ENCODE assay signal across 1 cellular context in genomic region chr10:103776878-103777591, GRCh38.
TF ChIP-seq lines count a peak whose summit lies in the region.

No MANE protein-coding gene starts in this region.

TF ChIP-seq in GM12878, 131 proteins besides CTCF, POLR2A, EP300 and RAD21 (continued from another document and continues in another):
- no peak for TF ChIP-seq CUX1 (IDR thresholded peaks at IDR 0.05; ENCODE audit: insufficient replicate concordance, low read depth, low read length)
- TF ChIP-seq RFX5 (IDR thresholded peaks at IDR 0.05; ENCODE audit: low read depth, low read length), result no peak
- TF ChIP-seq TCF3 (IDR thresholded peaks at IDR 0.05; ENCODE audit: borderline replicate concordance, insufficient read depth, low read depth, low read length), result no peak
- peak; percentile 42; the same call in 1 of the 2 replicates for TF ChIP-seq NBN (IDR thresholded peaks at IDR 0.05)
- TF ChIP-seq BHLHE40 (IDR thresholded peaks at IDR 0.05; ENCODE audit: borderline replicate concordance in 1 of 2, low read depth in 2 of 2, low read length in 1 of 2), result no peak; a peak in 1 of 4 replicates
- no peak for TF ChIP-seq SMAD5 (IDR thresholded peaks at IDR 0.05; ENCODE audit: low read depth)
- peak; percentile 91; the same call in 1 of the 2 replicates for TF ChIP-seq DPF2 (IDR thresholded peaks at IDR 0.05)
- no peak; the same call in 1 of the 2 replicates for TF ChIP-seq JUNB (IDR thresholded peaks at IDR 0.05)
- no peak for TF ChIP-seq CBFB (IDR thresholded peaks at IDR 0.05; ENCODE audit: low read depth)
- no peak for TF ChIP-seq CBX3 (IDR thresholded peaks at IDR 0.05; ENCODE audit: borderline replicate concordance, low read depth)
- TF ChIP-seq NKRF (conservative IDR thresholded peaks at IDR 0.05), result no peak
- no peak for TF ChIP-seq SUPT20H (IDR thresholded peaks at IDR 0.05; ENCODE audit: borderline replicate concordance, control insufficient read depth, low read depth, low read length)
- TF ChIP-seq EGR1 (IDR thresholded peaks at IDR 0.05; ENCODE audit: borderline replicate concordance in 1 of 2, low read depth in 2 of 2, low read length in 2 of 2), result peak in 1 of 2 experiments; percentile 86; a peak in 2 of 3 replicates
- TF ChIP-seq PAX5 (IDR thresholded peaks at IDR 0.05; ENCODE audit: borderline replicate concordance, low read depth, low read length), result no peak
- no peak for TF ChIP-seq ZBTB11 (CRISPR knock-in tag; IDR thresholded peaks at IDR 0.05)
- TF ChIP-seq BCLAF1 (IDR thresholded peaks at IDR 0.05), result no peak
- peak; percentile 91 for TF ChIP-seq IKZF1 (conservative IDR thresholded peaks at IDR 0.05)
- TF ChIP-seq E2F8 (IDR thresholded peaks at IDR 0.05; ENCODE audit: low read depth, partially characterized antibody), result no peak
- TF ChIP-seq TAF1 (IDR thresholded peaks at IDR 0.05; ENCODE audit: borderline replicate concordance, low read depth, low read length), result no peak
- no peak for TF ChIP-seq MLLT1 (IDR thresholded peaks at IDR 0.05)
- no peak for TF ChIP-seq SUZ12 (IDR thresholded peaks at IDR 0.05; ENCODE audit: unreplicated experiment)
- TF ChIP-seq ZNF622 (IDR thresholded peaks at IDR 0.05), result no peak
- no peak for TF ChIP-seq ESRRA (IDR thresholded peaks at IDR 0.05; ENCODE audit: low read length)
- TF ChIP-seq STAT1 (conservative IDR thresholded peaks at IDR 0.05), result no peak
- TF ChIP-seq FOXK2 (IDR thresholded peaks at IDR 0.05), result no peak
- TF ChIP-seq CREB1 (IDR thresholded peaks at IDR 0.05; ENCODE audit: low read depth), result no peak
- no peak for TF ChIP-seq BACH1 (IDR thresholded peaks at IDR 0.05; ENCODE audit: borderline replicate concordance)
- no peak for TF ChIP-seq BMI1 (IDR thresholded peaks at IDR 0.05; ENCODE audit: borderline replicate concordance)
- TF ChIP-seq SMAD1 (IDR thresholded peaks at IDR 0.05; ENCODE audit: low read depth, partially characterized antibody), result no peak
- no peak for TF ChIP-seq NFYA (IDR thresholded peaks at IDR 0.05; ENCODE audit: borderline replicate concordance, low read depth, low read length)
- TF ChIP-seq RUNX3 (IDR thresholded peaks at IDR 0.05; ENCODE audit: low read length), result peak; percentile 7; the same call in 1 of the 2 replicates
- TF ChIP-seq PRDM15 (CRISPR knock-in tag; IDR thresholded peaks at IDR 0.05), result no peak
- no peak for TF ChIP-seq BCL3 (IDR thresholded peaks at IDR 0.05; ENCODE audit: borderline replicate concordance, insufficient read depth, low read depth, low read length, poor library complexity, severe bottlenecking)
